Comparison of ENCODE assay signal across 28 cellular contexts in genomic region chr12:65754744-65755595, GRCh38.
"Had no signal": no experiment of that assay in that cellular context is flagged by ENCODE, and none has a peak within 500 bp of the region (broad histone marks: within the 10 kb centered on the region; RNA-seq: fewer than 3 reads in every experiment).

No MANE protein-coding gene starts in this region.

- H3K9me3 Mint-ChIP-seq: dendritic cell treated with granulocyte-macrophage colony-stimulating factor and Interleukin-4, amounts not matched to agents 40 ng/mL and 50 ng/mL, for 4 days; memory B cell; nephron; stimulated activated memory B cell treated with anti-CD40 and anti-IgM and Interleukin-4, amounts not matched to agents 10 μg/mL and 1 μg/mL and 100 μg/mL, for 72 hours; stimulated activated naive CD8-positive, alpha-beta T cell treated with anti-CD3 and anti-CD28 coated beads, Interleukin-15, Interleukin-2, amounts not matched to agents 100 ng/mL and 50 ng/mL, for 24 hours had no signal

- H3K27me3 Mint-ChIP-seq: memory B cell; stimulated activated memory B cell treated with anti-CD40 and anti-IgM and Interleukin-4, amounts not matched to agents 10 μg/mL and 1 μg/mL and 100 μg/mL, for 72 hours had no signal

- ATAC-seq: heart right ventricle; left lobe of liver; naive thymus-derived CD4-positive, alpha-beta T cell; sciatic nerve; stimulated activated memory B cell treated with anti-CD40 and anti-IgM and Interleukin-4, amounts not matched to agents 10 μg/mL and 1 μg/mL and 100 μg/mL, for 72 hours; upper lobe of right lung had no signal

- DNase-seq: colonic mucosa; effector CD8-positive, alpha-beta T cell; erythroblast; esophagus squamous epithelium; foreskin melanocyte; glutamatergic neuron; heart right ventricle; hippocampal formation; kidney; midbrain; naive thymus-derived CD4-positive, alpha-beta T cell; nucleus accumbens; stimulated activated CD4-positive, alpha-beta T cell treated with anti-CD3 and anti-CD28 coated beads, Interleukin-2, amount 100 ng/mL, for 24 hours; stimulated activated CD4-positive, alpha-beta T cell treated with anti-CD3 and anti-CD28 coated beads, Interleukin-4, amount 100 ng/mL, for 4 hours; transverse colon; upper lobe of right lung; uterus had no signal

- H3K27ac ChIP-seq: colonic mucosa, esophagus squamous epithelium, heart right ventricle, prostate gland, right atrium auricular region, suprapubic skin, transverse colon, upper lobe of right lung, uterus had no signal

- H3K4me3 Mint-ChIP-seq: dendritic cell treated with granulocyte-macrophage colony-stimulating factor and Interleukin-4, amounts not matched to agents 40 ng/mL and 50 ng/mL, for 4 days; memory B cell; naive thymus-derived CD4-positive, alpha-beta T cell; nephron; stimulated activated memory B cell treated with anti-CD40 and anti-IgM and Interleukin-4, amounts not matched to agents 10 μg/mL and 1 μg/mL and 100 μg/mL, for 72 hours; stimulated activated naive CD8-positive, alpha-beta T cell treated with anti-CD3 and anti-CD28 coated beads, Interleukin-15, Interleukin-2, amounts not matched to agents 100 ng/mL and 50 ng/mL, for 24 hours had no signal

- H3K4me1 Mint-ChIP-seq: memory B cell; nephron; stimulated activated memory B cell treated with anti-CD40 and anti-IgM and Interleukin-4, amounts not matched to agents 10 μg/mL and 1 μg/mL and 100 μg/mL, for 72 hours had no signal

- H3K4me1 ChIP-seq: colonic mucosa, esophagus squamous epithelium, heart right ventricle, prostate gland, right atrium auricular region, suprapubic skin, transverse colon, upper lobe of right lung, uterus had no signal

- H3K36me3 Mint-ChIP-seq: memory B cell; naive thymus-derived CD4-positive, alpha-beta T cell; stimulated activated memory B cell treated with anti-CD40 and anti-IgM and Interleukin-4, amounts not matched to agents 10 μg/mL and 1 μg/mL and 100 μg/mL, for 72 hours had no signal

- H3K36me3 ChIP-seq: colonic mucosa, esophagus squamous epithelium, heart right ventricle, prostate gland, right atrium auricular region, suprapubic skin, transverse colon, upper lobe of right lung, uterus had no signal

- H3K4me3 ChIP-seq: colonic mucosa, esophagus squamous epithelium, heart right ventricle, lung, prostate gland, right atrium auricular region, suprapubic skin, transverse colon, upper lobe of right lung, uterus had no signal

- H3K27me3 ChIP-seq: colonic mucosa, right atrium auricular region, uterus had no signal

- H3K27ac Mint-ChIP-seq: dendritic cell treated with granulocyte-macrophage colony-stimulating factor and Interleukin-4, amounts not matched to agents 40 ng/mL and 50 ng/mL, for 4 days; memory B cell; naive thymus-derived CD4-positive, alpha-beta T cell; stimulated activated memory B cell treated with anti-CD40 and anti-IgM and Interleukin-4, amounts not matched to agents 10 μg/mL and 1 μg/mL and 100 μg/mL, for 72 hours; stimulated activated naive CD8-positive, alpha-beta T cell treated with anti-CD3 and anti-CD28 coated beads, Interleukin-15, Interleukin-2, amounts not matched to agents 100 ng/mL and 50 ng/mL, for 24 hours had no signal
